Comparison of ENCODE assay signal across 8 cellular contexts in genomic region chr7:149284850-149285580, GRCh38. TPM values are rescaled to one million over a fixed set of nuclear protein-coding genes. Genes with fewer than 3 reads are reported as not detected.
DNase-seq lines count a peak whose midpoint lies in the region; TF ChIP-seq lines count a peak whose summit lies in the region.

No MANE protein-coding gene starts in this region.

- peaks cover 3% of the 10 kb centered on the region for H3K27me3 Mint-ChIP-seq in T-helper 2 cell treated with Interferon-gamma antibody and Interleukin-4, amounts not matched to agents 5 μg/mL and 100 μg/mL, for 36 hours (ENCODE audit: low read depth)

- H3K4me3 ChIP-seq in HFF-Myc (replicated peaks; ENCODE audit: low read depth, low read length) (peak overlapping the region; percentile 50), hepatocyte (peak overlapping the region; percentile 51)

- no peak overlapping the region for H3K27ac ChIP-seq in hepatocyte

- H3K9me3 ChIP-seq in hepatocyte (ENCODE audit: low read depth), result no peaks in the 10 kb centered on the region

- peaks cover 7% of the 10 kb centered on the region for H3K4me1 ChIP-seq in hepatocyte (ENCODE audit: insufficient read depth)

- H3K79me2 ChIP-seq in hepatocyte, result no peaks in the 10 kb centered on the region

- peak; percentile 99 for DNase-seq in GM10248 (ENCODE audit: extremely low spot score)
- DNase-seq in HFF-Myc (ENCODE audit: extremely low read depth, low read depth), result peak; percentile 52
- peak; percentile 96 for DNase-seq in NCI-H1105 (lab: John Stamatoyannopoulos, UW)
- peak; percentile 98 for DNase-seq in T-helper 2 cell treated with Interferon-gamma antibody and Interleukin-4, amounts not matched to agents 5 μg/mL and 100 μg/mL, for 36 hours (ENCODE audit: low spot score)
- peak; percentile 97 for DNase-seq in astrocyte of the hippocampus (ENCODE audit: low read depth, low spot score)
- DNase-seq in hepatocyte (ENCODE audit: low spot score), result peak; percentile 97
- DNase-seq in renal cortical epithelial cell (ENCODE audit: low read depth), result peak; percentile 76
- no peak for DNase-seq in NCI-H226

- peak overlapping the region; percentile 53 for H2AFZ ChIP-seq in hepatocyte

- peak overlapping the region; percentile 96 for H3K4me2 ChIP-seq in hepatocyte

- WGBS in hepatocyte (ENCODE audit: low lambda C conversion rate, missing lambda C conversion rate), result 4% methylated on average over 56 of the region's 64 CpGs

- peaks cover 10% of the 10 kb centered on the region for H3K36me3 Mint-ChIP-seq in T-helper 2 cell treated with Interferon-gamma antibody and Interleukin-4, amounts not matched to agents 5 μg/mL and 100 μg/mL, for 36 hours (ENCODE audit: low read depth)

- H3K27ac Mint-ChIP-seq in T-helper 2 cell treated with Interferon-gamma antibody and Interleukin-4, amounts not matched to agents 5 μg/mL and 100 μg/mL, for 36 hours, result peak overlapping the region; percentile 69

- no peaks in the 10 kb centered on the region for H3K9me2 ChIP-seq in hepatocyte (replicated peaks; ENCODE audit: insufficient read depth)

- no peaks in the 10 kb centered on the region for H4K20me1 ChIP-seq in hepatocyte (ENCODE audit: insufficient read depth, poor library complexity, severe bottlenecking)

- POLR2A ChIA-PET in GM10248 (lab: Yijun Ruan, JAX), result interaction anchor here (0.8 kb wide), 1 partner anchor 9 kb away, joined by 5 read pairs; no protein-coding TSS in a partner anchor

- H3K9me3 Mint-ChIP-seq in T-helper 2 cell treated with Interferon-gamma antibody and Interleukin-4, amounts not matched to agents 5 μg/mL and 100 μg/mL, for 36 hours, result no peaks in the 10 kb centered on the region

- H3K4me1 Mint-ChIP-seq in T-helper 2 cell treated with Interferon-gamma antibody and Interleukin-4, amounts not matched to agents 5 μg/mL and 100 μg/mL, for 36 hours (ENCODE audit: low read depth), result peaks cover 24% of the 10 kb centered on the region

- CTCF ChIA-PET in GM10248 (lab: Yijun Ruan, JAX), result interaction anchor here (1.0 to 3.1 kb wide), 7 partner anchors 9 to 457 kb away, joined by 3 to 36 read pairs (median 3); partner anchors contain the start of gene ZNF783

- TF ChIP-seq CTCF in GM10248 (IDR thresholded peaks at IDR 0.05; ENCODE audit: control extremely low read depth, extremely low read depth, low read depth, missing control alignments) (no peak), HFF-Myc (IDR thresholded peaks at IDR 0.05; ENCODE audit: low read depth, low read length, missing control alignments) (no peak), hepatocyte (IDR thresholded peaks at IDR 0.05; ENCODE audit: poor library complexity) (peak; percentile 5)

- H3K4me3 Mint-ChIP-seq in T-helper 2 cell treated with Interferon-gamma antibody and Interleukin-4, amounts not matched to agents 5 μg/mL and 100 μg/mL, for 36 hours, result peak overlapping the region; percentile 89

- H3K27me3 ChIP-seq in hepatocyte, result no peaks in the 10 kb centered on the region

- H3K36me3 ChIP-seq in hepatocyte (replicated peaks; ENCODE audit: insufficient read depth, low read depth), result no peaks in the 10 kb centered on the region

RNA-seq across cellular contexts. Expression of gene ZNF783, which starts 23.0 kb away (rescaled TPM):
- total RNA-seq in hepatocyte (6.5 and 7.9 TPM in 2 replicates), renal cortical epithelial cell (8.0 and 10.8 TPM in 2 replicates)
- 7.8 and 8.6 TPM in 2 replicates for polyA plus RNA-seq in hepatocyte

RNA-seq across cellular contexts. Expression of gene ZNF212, which starts 45.6 kb away (rescaled TPM):
- total RNA-seq in hepatocyte (3.3 and 4.6 TPM in 2 replicates), renal cortical epithelial cell (2.4 and 9.7 TPM in 2 replicates)
- polyA plus RNA-seq in hepatocyte, result 9.9 and 11.9 TPM in 2 replicates
